In the genomic region with DNA sequence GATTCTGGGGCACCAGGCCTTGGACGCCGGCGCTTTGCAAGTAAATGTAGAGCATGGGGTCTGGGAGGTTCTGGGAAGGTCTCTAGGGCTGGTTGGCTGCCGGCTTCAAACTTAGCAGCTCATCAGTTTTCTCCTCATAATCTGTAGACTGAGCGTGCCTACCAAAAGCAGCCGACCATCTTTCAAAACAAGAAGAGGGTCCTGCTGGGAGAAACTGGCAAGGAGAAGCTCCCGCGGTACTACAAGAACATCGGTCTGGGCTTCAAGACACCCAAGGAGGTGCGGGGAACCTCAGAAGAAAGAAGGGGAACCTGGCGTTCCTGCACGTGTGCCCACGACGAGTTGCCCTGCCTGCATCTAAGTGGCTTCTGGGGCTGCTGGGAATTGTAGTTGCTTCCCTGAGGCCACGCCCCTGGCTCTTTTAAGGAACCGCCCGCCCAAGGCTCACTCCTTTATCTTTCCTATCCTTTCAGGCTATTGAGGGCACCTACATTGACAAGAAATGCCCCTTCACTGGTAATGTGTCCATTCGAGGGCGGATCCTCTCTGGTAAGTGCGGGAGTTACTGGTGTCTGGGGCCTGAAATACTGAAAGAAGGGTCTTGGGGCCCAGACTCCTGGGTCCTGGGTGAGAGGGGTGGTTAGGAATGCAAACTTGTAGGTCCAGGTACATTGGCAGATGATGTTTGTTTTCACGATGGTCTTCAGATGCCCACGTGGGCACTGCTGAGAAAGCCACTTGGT, we compare ENCODE assay signal across 8 cellular contexts. TPM values are rescaled to one million over a fixed set of nuclear protein-coding genes. Genes with fewer than 3 reads are reported as not detected.
DNase-seq lines count a peak whose midpoint lies in the region; ATAC-seq and TF ChIP-seq lines count a peak whose summit lies in the region.

No MANE protein-coding gene starts in this region.

- intact Hi-C loops in left ventricle myocardium superior (cut with micrococcal nuclease): loop anchor here (2.0 kb wide), 1 partner anchor 74 kb away; no protein-coding TSS in a partner anchor

- H2BK120ac ChIP-seq in H9 (ENCODE audit: low read depth, low read length, poor library complexity, severe bottlenecking): no peak overlapping the region

- H3K27ac ChIP-seq in H9 (ENCODE audit: insufficient read length, low read depth, low read length): peak overlapping the region; percentile 38

- H4K91ac ChIP-seq in H9 (ENCODE audit: insufficient read length, low read depth, low read length): no peak overlapping the region

- peaks cover 4% of the 10 kb centered on the region; the same call in 1 of the 2 replicates for H3K79me2 ChIP-seq in H9 (ENCODE audit: insufficient read depth, low read length)

- peak overlapping the region; percentile 65 for H3K4me3 ChIP-seq in AG09309 (ENCODE audit: control insufficient read depth, low read depth, low read length)
- peak overlapping the region; percentile 85 for H3K4me3 ChIP-seq in skeletal muscle cell (ENCODE audit: low read depth, low read length)

- DNase-seq in AG09309 (ENCODE audit: low read depth): no peak
- DNase-seq in H9: peak; percentile 54
- DNase-seq in SIG-M5 treated with dmso at 0.1 percent for 504 hours (lab: John Stamatoyannopoulos, UW; ENCODE audit: unreplicated experiment): peak; percentile 90
- peak; percentile 63 for DNase-seq in activated naive CD8-positive, alpha-beta T cell treated with anti-CD3 and anti-CD28 coated beads for 36 hours
- DNase-seq in left ventricle myocardium superior: peak; percentile 68
- DNase-seq in skeletal muscle cell (ENCODE audit: low read depth): no peak
- no peak for DNase-seq in NK-92 (lab: John Stamatoyannopoulos, UW; ENCODE audit: unreplicated experiment)

- no peak overlapping the region for H3T11ph ChIP-seq in H9 (ENCODE audit: low read length)

- H2AFZ ChIP-seq in H9 (ENCODE audit: low read length): no peak overlapping the region

- no peak overlapping the region for H2BK20ac ChIP-seq in H9 (ENCODE audit: low read depth, low read length, poor library complexity, severe bottlenecking)

- H3K14ac ChIP-seq in H9 (ENCODE audit: insufficient read depth, low read length): peak overlapping the region; percentile 74; the same call in 1 of the 2 replicates

- H2BK15ac ChIP-seq in H9 (ENCODE audit: low read depth, low read length): no peak overlapping the region

- peaks cover 40 to 51% (median 42%) of the 10 kb centered on the region in 3 experiments for H3K36me3 Mint-ChIP-seq in H9 (ENCODE audit: insufficient read depth in 1 of 3, low read depth in 3 of 3)
- peaks cover 57% of the 10 kb centered on the region for H3K36me3 Mint-ChIP-seq in activated naive CD8-positive, alpha-beta T cell treated with anti-CD3 and anti-CD28 coated beads for 36 hours

- H3K4me3 Mint-ChIP-seq in H9: peak overlapping the region; percentile 94
- peak overlapping the region; percentile 97 for H3K4me3 Mint-ChIP-seq in activated naive CD8-positive, alpha-beta T cell treated with anti-CD3 and anti-CD28 coated beads for 36 hours

- no peak for TF ChIP-seq CTCF in AG09309 (IDR thresholded peaks at IDR 0.05; ENCODE audit: control insufficient read depth, insufficient read depth, low read depth, low read length, missing control alignments)
- TF ChIP-seq CTCF in H9 (conservative IDR thresholded peaks at IDR 0.05): no peak

- H4K8ac ChIP-seq in H9 (replicated peaks; ENCODE audit: insufficient read length, low read depth, low read length): no peak overlapping the region

- no peak overlapping the region for H3K23ac ChIP-seq in H9 (ENCODE audit: insufficient read length, low read depth, low read length)

- H4K5ac ChIP-seq in H9 (ENCODE audit: insufficient read length, low read depth, low read length): no peak overlapping the region

- no peak overlapping the region for H2BK5ac ChIP-seq in H9 (ENCODE audit: insufficient read length, low read length)

- H3K4ac ChIP-seq in H9 (ENCODE audit: low read depth, low read length): no peak overlapping the region

- no peaks in the 10 kb centered on the region; the same call in none of the 2 replicates for H3K4me1 ChIP-seq in H9 (ENCODE audit: insufficient read depth, low read length)

- H3K9me3 Mint-ChIP-seq in H9: peaks cover 0 to 3% of the 10 kb centered on the region in 2 experiments; a peak in 1 of 5 replicates
- H3K9me3 Mint-ChIP-seq in activated naive CD8-positive, alpha-beta T cell treated with anti-CD3 and anti-CD28 coated beads for 36 hours: peaks cover 1% of the 10 kb centered on the region

- H3K27me3 Mint-ChIP-seq in H9 (ENCODE audit: low read depth): no peaks in the 10 kb centered on the region
- peaks cover 18% of the 10 kb centered on the region for H3K27me3 Mint-ChIP-seq in activated naive CD8-positive, alpha-beta T cell treated with anti-CD3 and anti-CD28 coated beads for 36 hours

- no CpG with 5 or more reads among the region's 22 CpGs for WGBS in H9 (ENCODE audit: extremely low coverage, insufficient read length, low lambda C conversion rate)

- ATAC-seq in left ventricle myocardium superior (peak; percentile 2), HG03439 (IDR thresholded peaks at IDR 0.05; ENCODE audit: unreplicated experiment) (no peak)

- no peaks in the 10 kb centered on the region for H4K20me1 ChIP-seq in H9 (ENCODE audit: control insufficient read depth, insufficient read depth, insufficient read length)

- H3K27me3 ChIP-seq in H9 (ENCODE audit: insufficient read depth, low read length): no peaks in the 10 kb centered on the region

- H3K27ac Mint-ChIP-seq in H9: peak overlapping the region; percentile 99
- H3K27ac Mint-ChIP-seq in activated naive CD8-positive, alpha-beta T cell treated with anti-CD3 and anti-CD28 coated beads for 36 hours: peak overlapping the region; percentile 99

- peaks cover 10% of the 10 kb centered on the region for H3K79me1 ChIP-seq in H9 (ENCODE audit: insufficient read depth, low read depth, low read length, poor library complexity, severe bottlenecking)

- no peak overlapping the region for H3K56ac ChIP-seq in H9 (ENCODE audit: insufficient read length, low read depth, low read length)

- H2AK5ac ChIP-seq in H9 (ENCODE audit: insufficient read length, low read length): no peak overlapping the region

- H2BK12ac ChIP-seq in H9 (ENCODE audit: insufficient read length, low read depth, low read length): no peak overlapping the region

- peaks cover 22 to 39% of the 10 kb centered on the region in 2 experiments for H3K4me1 Mint-ChIP-seq in H9
- peaks cover 53% of the 10 kb centered on the region for H3K4me1 Mint-ChIP-seq in activated naive CD8-positive, alpha-beta T cell treated with anti-CD3 and anti-CD28 coated beads for 36 hours

- peak overlapping the region; percentile 98 for H3K9ac ChIP-seq in H9 (ENCODE audit: extremely low read depth, insufficient read length, low read length)

- H3K4me2 ChIP-seq in H9 (ENCODE audit: insufficient read depth, insufficient read length, low read length): peak overlapping the region; percentile 88

- H3K18ac ChIP-seq in H9 (ENCODE audit: insufficient read length, low read depth, low read length): no peak overlapping the region

- H3K23me2 ChIP-seq in H9 (ENCODE audit: insufficient read length, low read depth, low read length, poor library complexity, severe bottlenecking): peaks cover 6% of the 10 kb centered on the region

- H3K9me3 ChIP-seq in H9 (ENCODE audit: control insufficient read depth, low read depth, low read length): no peaks in the 10 kb centered on the region

RNA-seq across cellular contexts. Expression of a gene that starts 1.0 kb away (rescaled TPM):
- total RNA-seq in H9 (2021): 2,503 and 2,512 TPM in 2 replicates
- 1,000 to 10,000 TPM; 2,825 to 2,867 TPM for total RNA-seq in activated naive CD8-positive, alpha-beta T cell treated with anti-CD3 and anti-CD28 coated beads for 36 hours
- total RNA-seq in left ventricle myocardium superior: 1,034 TPM

RNA-seq across cellular contexts. Expression of a gene that starts 9.8 kb away (rescaled TPM):
- total RNA-seq in H9 (2021): 3,286 and 3,356 TPM in 2 replicates
- 1,000 to 10,000 TPM; 3,663 to 3,691 TPM for total RNA-seq in activated naive CD8-positive, alpha-beta T cell treated with anti-CD3 and anti-CD28 coated beads for 36 hours
- 1,289 TPM for total RNA-seq in left ventricle myocardium superior

RNA-seq across cellular contexts. Expression of a gene that starts 15.2 kb away (rescaled TPM):
- total RNA-seq in H9 (2021) (41.1 and 45.4 TPM in 2 replicates), left ventricle myocardium superior (84.7 TPM)
- total RNA-seq in activated naive CD8-positive, alpha-beta T cell treated with anti-CD3 and anti-CD28 coated beads for 36 hours: 10 to 100 TPM; 11.5 to 12.2 TPM

RNA-seq across cellular contexts. Expression of a gene that starts 23.2 kb away (rescaled TPM):
- total RNA-seq in H9 (2021) (2.1 and 2.6 TPM in 2 replicates), left ventricle myocardium superior (5.9 TPM)
- 10 to 100 TPM; 61.0 to 63.5 TPM for total RNA-seq in activated naive CD8-positive, alpha-beta T cell treated with anti-CD3 and anti-CD28 coated beads for 36 hours

RNA-seq across cellular contexts. Expression of a gene that starts 30.6 kb away (rescaled TPM):
- total RNA-seq in H9 (2021) (14.5 and 15.0 TPM in 2 replicates), left ventricle myocardium superior (8.5 TPM)
- 1 to 10 TPM; 3.6 to 4.3 TPM for total RNA-seq in activated naive CD8-positive, alpha-beta T cell treated with anti-CD3 and anti-CD28 coated beads for 36 hours

Comparison
In these comparisons a context has a peak if more than half of its experiments do, and no peak if none do; other contexts are left out.
1. DNase-seq: peak in H9 (single experiment), SIG-M5 treated with dmso at 0.1 percent for 504 hours (single experiment), activated naive CD8-positive, alpha-beta T cell treated with anti-CD3 and anti-CD28 coated beads for 36 hours (single experiment) and left ventricle myocardium superior (single experiment); none in AG09309 (single experiment), skeletal muscle cell (single experiment) and NK-92 (single experiment).